15 cellular contexts compared by ENCODE assay signal in the genomic region with DNA sequence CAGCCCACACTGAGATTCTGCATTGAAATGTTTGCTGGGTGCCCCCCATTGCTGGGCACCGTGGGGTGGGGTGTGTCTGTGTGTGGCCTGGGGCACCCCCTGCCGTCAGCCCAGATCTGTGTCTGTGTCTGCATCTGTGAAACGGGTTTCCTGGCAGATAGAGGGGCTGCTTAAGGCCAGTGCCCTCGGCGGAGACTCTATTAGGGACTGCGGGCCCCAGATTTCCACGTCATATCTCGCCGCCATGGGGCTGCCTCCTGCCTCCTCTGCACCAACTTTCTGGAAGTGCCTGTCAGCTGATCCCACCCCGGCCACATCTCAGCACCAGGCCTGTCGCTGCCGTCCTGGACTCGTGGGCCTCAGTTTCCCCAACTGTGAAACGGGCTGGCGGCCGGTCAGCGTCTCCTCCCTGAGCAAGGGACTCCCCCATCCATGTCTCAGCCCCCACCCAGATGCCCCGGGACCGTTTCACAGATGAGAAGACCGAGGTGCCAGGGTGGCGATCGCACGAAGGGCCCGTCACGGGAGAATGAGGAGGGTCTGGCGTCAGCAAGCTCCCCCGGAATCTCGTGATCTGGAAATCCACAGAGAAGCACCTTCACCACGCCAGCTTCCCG. TPM values are rescaled to one million over a fixed set of nuclear protein-coding genes. Genes with fewer than 3 reads are reported as not detected.
DNase-seq lines count a peak whose midpoint lies in the region; ATAC-seq and TF ChIP-seq lines count a peak whose summit lies in the region.
"Had no signal": no experiment of that assay in that cellular context is flagged by ENCODE, and none has a peak within 500 bp of the region (broad histone marks: within the 10 kb centered on the region; RNA-seq: fewer than 3 reads in every experiment).

No MANE protein-coding gene starts in this region.

- H3K9me3 Mint-ChIP-seq in CD14-positive monocyte (no peaks in the 10 kb centered on the region), immature natural killer cell (no peaks in the 10 kb centered on the region)
- H3K9me3 Mint-ChIP-seq: activated CD4-positive, alpha-beta memory T cell treated with anti-CD3 and anti-CD28 coated beads, Interleukin-2, amount 10 ng/mL, durations not matched to agents 7 days and 5 days had no signal

- peak overlapping the region; percentile 76 to 86 (median 85) for H3K27ac Mint-ChIP-seq in CD14-positive monocyte
- no peak overlapping the region for H3K27ac Mint-ChIP-seq in T-helper 17 cell
- no peak overlapping the region for H3K27ac Mint-ChIP-seq in immature natural killer cell
- H3K27ac Mint-ChIP-seq: activated CD4-positive, alpha-beta memory T cell treated with anti-CD3 and anti-CD28 coated beads, Interleukin-2, amount 10 ng/mL, durations not matched to agents 7 days and 5 days had no signal

- H3K27ac ChIP-seq in breast epithelium, result no peak overlapping the region
- H3K27ac ChIP-seq: right atrium auricular region, thyroid gland had no signal

- no peaks in the 10 kb centered on the region for H3K27me3 ChIP-seq in breast epithelium
- H3K27me3 ChIP-seq: right atrium auricular region, thyroid gland had no signal

- H3K36me3 ChIP-seq in breast epithelium, result no peaks in the 10 kb centered on the region
- H3K36me3 ChIP-seq: right atrium auricular region, thyroid gland had no signal

- ATAC-seq in GM19372 (IDR thresholded peaks at IDR 0.05; ENCODE audit: low read depth, unreplicated experiment) (peak; percentile 18), HG02798 (IDR thresholded peaks at IDR 0.05; ENCODE audit: poor library complexity, unreplicated experiment) (peak; percentile 10), T-helper 17 cell (peak; percentile 27)

- TF ChIP-seq CTCF in CD14-positive monocyte (IDR thresholded peaks at IDR 0.05) (no peak), breast epithelium (IDR thresholded peaks at IDR 0.05) (no peak)

- H3K4me1 ChIP-seq in breast epithelium, result no peaks in the 10 kb centered on the region
- H3K4me1 ChIP-seq: right atrium auricular region had no signal

- H3K36me3 Mint-ChIP-seq in CD14-positive monocyte (peaks cover 16 to 48% of the 10 kb centered on the region in 2 donors), T-helper 17 cell (ENCODE audit: low read depth) (no peaks in the 10 kb centered on the region), immature natural killer cell (no peaks in the 10 kb centered on the region)

- H3K4me3 Mint-ChIP-seq in CD14-positive monocyte, result peak overlapping the region; percentile 62 to 67
- H3K4me3 Mint-ChIP-seq in T-helper 17 cell, result no peak overlapping the region
- no peak overlapping the region for H3K4me3 Mint-ChIP-seq in immature natural killer cell
- H3K4me3 Mint-ChIP-seq: activated CD4-positive, alpha-beta memory T cell treated with anti-CD3 and anti-CD28 coated beads, Interleukin-2, amount 10 ng/mL, durations not matched to agents 7 days and 5 days had no signal

- H3K4me3 ChIP-seq in breast epithelium, result no peak overlapping the region
- H3K4me3 ChIP-seq: right atrium auricular region, thyroid gland had no signal

- intact Hi-C loops in CD14-positive monocyte (cut with micrococcal nuclease) (no loop called here), breast epithelium (cut with DNase I; ENCODE audit: low total_unique reads) (no loop called here)

- TF ChIP-seq POLR2A in breast epithelium (IDR thresholded peaks at IDR 0.05), result no peak

- no peaks in the 10 kb centered on the region for H3K9me3 ChIP-seq in T-helper 17 cell (ENCODE audit: control insufficient read depth, low read length, poor library complexity, severe bottlenecking)
- no peaks in the 10 kb centered on the region for H3K9me3 ChIP-seq in breast epithelium
- H3K9me3 ChIP-seq: right atrium auricular region, thyroid gland had no signal

- H3K4me1 Mint-ChIP-seq in CD14-positive monocyte, result peaks cover 46% of the 10 kb centered on the region
- no peaks in the 10 kb centered on the region for H3K4me1 Mint-ChIP-seq in T-helper 17 cell
- peaks cover 0 to 3% of the 10 kb centered on the region in 2 donors for H3K4me1 Mint-ChIP-seq in immature natural killer cell

- peaks cover 0 to 3% (median 0%) of the 10 kb centered on the region in 3 donors for H3K27me3 Mint-ChIP-seq in CD14-positive monocyte (ENCODE audit: low read depth in 3 of 3)
- H3K27me3 Mint-ChIP-seq in T-helper 17 cell, result no peaks in the 10 kb centered on the region
- peaks cover 0 to 1% (median 0%) of the 10 kb centered on the region in 3 donors for H3K27me3 Mint-ChIP-seq in immature natural killer cell (ENCODE audit: low read depth in 3 of 3)
- H3K27me3 Mint-ChIP-seq: activated CD4-positive, alpha-beta memory T cell treated with anti-CD3 and anti-CD28 coated beads, Interleukin-2, amount 10 ng/mL, durations not matched to agents 7 days and 5 days had no signal

- DNase-seq in CD14-positive monocyte (ENCODE audit: low spot score) (no peak), T-helper 17 cell (no peak), breast epithelium (ENCODE audit: low spot score in 2 of 2) (no peak), immature natural killer cell (no peak)
- no peak for DNase-seq in activated CD4-positive, alpha-beta T cell treated with anti-CD3 and anti-CD28 coated beads for 48 hours
- no peak for DNase-seq in stimulated activated CD4-positive, alpha-beta T cell treated with anti-CD3 and anti-CD28 coated beads, Interleukin-2, amount 100 ng/mL, for 24 hours
- DNase-seq: activated CD4-positive, alpha-beta memory T cell treated with anti-CD3 and anti-CD28 coated beads, Interleukin-2, amount 10 ng/mL, durations not matched to agents 7 days and 5 days; activated naive CD4-positive, alpha-beta T cell treated with anti-CD3 and anti-CD28 coated beads, Interleukin-2, amount 50 U/mL, for 16 hours; NCI-H2029; T-helper 1 cell had no signal

RNA-seq across cellular contexts. Expression of gene ARID3A, which starts 21.4 kb away (rescaled TPM):
- polyA plus RNA-seq in CD14-positive monocyte (1 to 10 TPM; 2.1 to 3.2 TPM), immature natural killer cell (1 to 10 TPM; 1.0 to 1.7 (median 1.4) TPM)
- total RNA-seq in T-helper 17 cell (10 to 100 TPM in 1 of 2 donors, 1 to 10 TPM in 1; 8.1 to 11.8 TPM), breast epithelium (10 to 100 TPM in 1 of 3 donors, 1 to 10 TPM in 2; 3.5 to 11.1 (median 4.8) TPM)

RNA-seq across cellular contexts. Expression of gene KISS1R, which starts 30.1 kb away (rescaled TPM):
- polyA plus RNA-seq in CD14-positive monocyte (not detected), immature natural killer cell (not detected)
- total RNA-seq in T-helper 17 cell (under 1 TPM; 0.94 to 0.99 TPM), breast epithelium (under 1 TPM in 2 of 3 donors, not detected in 1; 0.15 to 0.33 TPM)
- total RNA-seq: A673, right atrium auricular region, thyroid gland had no signal

RNA-seq across cellular contexts. Expression of gene R3HDM4, which starts 34.2 kb away (rescaled TPM):
- polyA plus RNA-seq in CD14-positive monocyte (10 to 100 TPM; 78.7 to 99.9 TPM), immature natural killer cell (100 to 1,000 TPM in 1 of 3 donors, 10 to 100 TPM in 2; 83.5 to 146 (median 85.8) TPM)
- total RNA-seq in T-helper 17 cell (100 to 1,000 TPM; 233 to 243 TPM), breast epithelium (10 to 100 TPM; 31.8 to 41.6 (median 41.0) TPM)

RNA-seq across cellular contexts. Expression of gene WDR18, which starts 36.9 kb away (rescaled TPM):
- polyA plus RNA-seq in CD14-positive monocyte, result 10 to 100 TPM; 49.9 to 52.7 TPM
- total RNA-seq in T-helper 17 cell, result 10 to 100 TPM; 18.2 to 42.8 TPM
- total RNA-seq in breast epithelium, result 10 to 100 TPM; 19.2 to 69.2 (median 49.8) TPM
- polyA plus RNA-seq in immature natural killer cell, result 100 to 1,000 TPM in 1 of 3 donors, 10 to 100 TPM in 2; 60.5 to 116 (median 70.9) TPM

RNA-seq across cellular contexts. Expression of gene GRIN3B, which starts 53.0 kb away (rescaled TPM):
- under 1 TPM in 1 of 2 donors, not detected in 1; 0.13 TPM for polyA plus RNA-seq in CD14-positive monocyte
- 1 to 10 TPM in 1 of 2 donors, not detected in 1; 1.8 TPM for total RNA-seq in T-helper 17 cell
- total RNA-seq in breast epithelium, result 1 to 10 TPM in 1 of 3 donors, not detected in 2; 2.6 TPM
- not detected for polyA plus RNA-seq in immature natural killer cell
- total RNA-seq: A673 had no signal

Comparison
In these comparisons a context has a peak if more than half of its experiments do, and no peak if none do; other contexts are left out.
1. H3K27ac Mint-ChIP-seq: peak in CD14-positive monocyte (7 of 7); none in T-helper 17 cell (single experiment) and immature natural killer cell (0 of 6).
2. H3K4me3 Mint-ChIP-seq: peak in CD14-positive monocyte (2 of 2); none in T-helper 17 cell (single experiment) and immature natural killer cell (0 of 5).
3. RNA of gene R3HDM4, which starts 34.2 kb away (total RNA-seq): 233 to 243 TPM in T-helper 17 cell; 31.8 to 41.6 TPM in breast epithelium; every median in the first group is over 4 times any median in the second.
4. Peak in every context shown above with its lines, with median percentiles within 50 percentile points of each other: ATAC-seq.